In the genomic region with DNA sequence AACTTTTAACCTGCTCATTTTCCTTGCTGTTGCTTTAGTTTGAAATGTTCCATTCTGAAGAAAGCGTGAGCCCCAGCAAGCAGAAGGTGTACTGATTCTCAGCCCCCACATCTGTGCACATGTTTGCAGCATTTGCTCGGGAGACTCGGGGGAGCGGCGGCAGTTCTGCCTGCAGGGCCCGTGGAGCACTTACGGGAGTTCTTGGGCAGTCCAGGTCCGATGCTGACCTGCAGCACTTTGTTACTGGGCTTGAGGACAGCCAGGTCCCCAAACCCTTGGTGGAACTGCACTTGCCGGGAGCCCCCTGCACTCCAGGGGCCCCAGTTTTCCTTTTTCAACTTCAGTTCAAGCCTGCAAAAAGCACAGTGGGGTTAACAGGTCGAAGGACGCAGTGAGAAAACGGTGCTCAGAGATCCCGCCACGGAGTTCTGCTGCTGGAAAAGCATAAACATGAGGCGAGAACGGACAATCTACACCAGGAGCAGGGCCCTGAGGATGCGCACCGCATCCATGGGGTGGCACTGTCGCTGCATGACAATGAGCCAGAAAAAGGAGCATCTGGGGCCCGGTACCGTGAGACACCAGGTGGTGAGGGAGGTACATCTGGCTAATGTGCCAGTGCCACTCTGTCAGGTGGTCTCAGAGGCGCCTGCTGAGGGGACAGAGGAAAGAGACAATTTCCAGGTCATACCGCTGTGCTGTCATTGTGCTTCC, we compare ENCODE assay signal across 9 cellular contexts. TPM values are rescaled to one million over a fixed set of nuclear protein-coding genes. Genes with fewer than 3 reads are reported as not detected.
A peak's percentile ranks its signal among the peaks of the same experiment; 100 is the strongest.
DNase-seq lines count a peak whose midpoint lies in the region; ATAC-seq and TF ChIP-seq lines count a peak whose summit lies in the region.
"Had no signal": no experiment of that assay in that cellular context is flagged by ENCODE, and none has a peak within 500 bp of the region (broad histone marks: within the 10 kb centered on the region; RNA-seq: fewer than 3 reads in every experiment).

No MANE protein-coding gene starts in this region.

- TF ChIP-seq CTCF in GM12865 (IDR thresholded peaks at IDR 0.05; ENCODE audit: insufficient read depth, low read depth, low read length, missing control alignments), result peak; percentile 25

- DNase-seq in GM12865 (ENCODE audit: low read depth) (peak; percentile 30), NCI-H2029 (lab: John Stamatoyannopoulos, UW) (peak; percentile 33), lung microvascular endothelial cell (ENCODE audit: low read depth in 2 of 2) (peak; percentile 12 to 59), occipital lobe (lab: John Stamatoyannopoulos, UW) (no peak), hepatic stellate cell (ENCODE audit: low spot score) (no peak), EL (no peak)
- DNase-seq in activated T-cell treated with anti-CD3 and anti-CD28 coated beads, Interleukin-2, amount 50 U/mL, for 48 hours, result peak; percentile 47 to 50

- H3K4me3 ChIP-seq in GM12865 (ENCODE audit: low read depth, low read length), result no peak overlapping the region

- ATAC-seq in HG03354 (IDR thresholded peaks at IDR 0.05; ENCODE audit: poor library complexity, severe bottlenecking, unreplicated experiment), result no peak

RNA-seq across cellular contexts. Expression of a gene that starts 45.6 kb away (rescaled TPM):
- not detected in 2 replicates for total RNA-seq in lung microvascular endothelial cell
- not detected for total RNA-seq in occipital lobe
- total RNA-seq: M059J had no signal

RNA-seq across cellular contexts. Expression of a gene that starts 56.1 kb away (rescaled TPM):
- total RNA-seq in lung microvascular endothelial cell (5.0 and 20.0 TPM in 2 replicates), occipital lobe (4.4 TPM)

Comparison
In these comparisons a context has a peak if more than half of its experiments do, and no peak if none do; other contexts are left out.
1. DNase-seq: peak in GM12865 (single experiment), NCI-H2029 (single experiment), activated T-cell treated with anti-CD3 and anti-CD28 coated beads, Interleukin-2, amount 50 U/mL, for 48 hours (2 of 2) and lung microvascular endothelial cell (2 of 2); none in occipital lobe (single experiment), hepatic stellate cell (single experiment) and EL (single experiment).